14 cellular contexts compared by ENCODE assay signal in genomic region chr20:31685853-31686641, GRCh38. TPM values are rescaled to one million over a fixed set of nuclear protein-coding genes. Genes with fewer than 3 reads are reported as not detected.
DNase-seq lines count a peak whose midpoint lies in the region; ATAC-seq and TF ChIP-seq lines count a peak whose summit lies in the region.
"Had no signal": no experiment of that assay in that cellular context is flagged by ENCODE, and none has a peak within 500 bp of the region (broad histone marks: within the 10 kb centered on the region; RNA-seq: fewer than 3 reads in every experiment).

No MANE protein-coding gene starts in this region.

- H4K8ac ChIP-seq in mesenchymal stem cell (ENCODE audit: low read length) = no peak overlapping the region

- H3K4me1 ChIP-seq in mesenchymal stem cell (ENCODE audit: control insufficient read depth, insufficient read depth, low read depth, low read length) (peaks cover 26% of the 10 kb centered on the region), tibial artery (peaks cover 0 to 75% (median 25%) of the 10 kb centered on the region in 4 donors), colonic mucosa (no peaks in the 10 kb centered on the region)

- no peak overlapping the region for H3K23ac ChIP-seq in mesenchymal stem cell (ENCODE audit: low read length in 2 of 2)

- no peaks in the 10 kb centered on the region for H3K27me3 Mint-ChIP-seq in stimulated activated naive CD8-positive, alpha-beta T cell treated with anti-CD3 and anti-CD28 coated beads, Interleukin-15, Interleukin-2, amounts not matched to agents 100 ng/mL and 50 ng/mL, for 24 hours
- H3K27me3 Mint-ChIP-seq in activated CD4-positive, alpha-beta memory T cell treated with anti-CD3 and anti-CD28 coated beads, Interleukin-2, amount 10 ng/mL, durations not matched to agents 7 days and 5 days = no peaks in the 10 kb centered on the region

- H3K4ac ChIP-seq in mesenchymal stem cell (ENCODE audit: low read depth in 1 of 2, low read length in 2 of 2) = no peak overlapping the region

- intact Hi-C loops in tibial artery (cut with DNase I; ENCODE audit: low total_unique reads) (no loop called here), colonic mucosa (cut with DNase I) (no loop called here)

- 100% methylated on average over 1 of the region's 2 CpGs for WGBS in mesenchymal stem cell

- no peak for DNase-seq in stimulated activated naive CD8-positive, alpha-beta T cell treated with anti-CD3 and anti-CD28 coated beads, Interleukin-15, Interleukin-2, amounts not matched to agents 100 U/mL and 50 U/mL, for 24 hours
- no peak for DNase-seq in activated CD4-positive, alpha-beta memory T cell treated with anti-CD3 and anti-CD28 coated beads, Interleukin-2, amount 10 ng/mL, durations not matched to agents 7 days and 5 days
- DNase-seq in mesenchymal stem cell (no peak), tibial artery (no peak), NCI-H510A (lab: John Stamatoyannopoulos, UW) (no peak), DMS153 treated with DMSO at 0.1 percent for 48 hours (lab: John Stamatoyannopoulos, UW; ENCODE audit: unreplicated experiment) (no peak), colonic mucosa (no peak)
- DNase-seq: amniotic stem cell, NCI-H2227 treated with DMSO at 0.1 percent for 48 hours, SHP77 treated with DMSO at 0.1 percent for 48 hours had no signal

- peak overlapping the region; percentile 44 for H2AK5ac ChIP-seq in mesenchymal stem cell (ENCODE audit: low read length, severe bottlenecking)

- H3K36me3 Mint-ChIP-seq in stimulated activated naive CD8-positive, alpha-beta T cell treated with anti-CD3 and anti-CD28 coated beads, Interleukin-15, Interleukin-2, amounts not matched to agents 100 ng/mL and 50 ng/mL, for 24 hours (ENCODE audit: low read depth) = peaks cover 87% of the 10 kb centered on the region
- peaks cover 70% of the 10 kb centered on the region for H3K36me3 Mint-ChIP-seq in activated CD4-positive, alpha-beta memory T cell treated with anti-CD3 and anti-CD28 coated beads, Interleukin-2, amount 10 ng/mL, durations not matched to agents 7 days and 5 days (ENCODE audit: low read depth)

- no peak overlapping the region for H2BK12ac ChIP-seq in mesenchymal stem cell (ENCODE audit: low read length in 2 of 2)

- no peak overlapping the region for H2BK5ac ChIP-seq in mesenchymal stem cell (ENCODE audit: low read depth, low read length, poor library complexity, severe bottlenecking)

- H3K4me3 Mint-ChIP-seq in stimulated activated naive CD8-positive, alpha-beta T cell treated with anti-CD3 and anti-CD28 coated beads, Interleukin-15, Interleukin-2, amounts not matched to agents 100 ng/mL and 50 ng/mL, for 24 hours = no peak overlapping the region
- H3K4me3 Mint-ChIP-seq in activated CD4-positive, alpha-beta memory T cell treated with anti-CD3 and anti-CD28 coated beads, Interleukin-2, amount 10 ng/mL, durations not matched to agents 7 days and 5 days = no peak overlapping the region

- H3K9me3 ChIP-seq in mesenchymal stem cell (ENCODE audit: control insufficient read depth, low read length) (no peaks in the 10 kb centered on the region), tibial artery (no peaks in the 10 kb centered on the region), colonic mucosa (no peaks in the 10 kb centered on the region)
- H3K9me3 ChIP-seq: vagina had no signal

- H3K27me3 ChIP-seq in mesenchymal stem cell (ENCODE audit: control insufficient read depth in 1 of 2, insufficient read depth in 1 of 2, low read length in 2 of 2) = no peaks in the 10 kb centered on the region
- H3K27me3 ChIP-seq in tibial artery = no peaks in the 10 kb centered on the region
- no peaks in the 10 kb centered on the region for H3K27me3 ChIP-seq in colonic mucosa
- H3K27me3 ChIP-seq: vagina had no signal

- no peak overlapping the region for H3K14ac ChIP-seq in mesenchymal stem cell (ENCODE audit: low read length in 2 of 2)

- H3K9ac ChIP-seq in mesenchymal stem cell (ENCODE audit: low read length) = no peak overlapping the region
- peak overlapping the region in 1 of 2 donors; percentile 56 for H3K9ac ChIP-seq in colonic mucosa (ENCODE audit: low read depth in 2 of 2, low read length in 2 of 2)
- H3K9ac ChIP-seq: parathyroid adenoma had no signal

- H3K4me3 ChIP-seq in mesenchymal stem cell (ENCODE audit: insufficient read depth in 1 of 2, low read depth in 1 of 2, low read length in 2 of 2) (no peak overlapping the region), tibial artery (no peak overlapping the region), colonic mucosa (no peak overlapping the region)
- H3K4me3 ChIP-seq: vagina had no signal

- H3K27ac Mint-ChIP-seq in stimulated activated naive CD8-positive, alpha-beta T cell treated with anti-CD3 and anti-CD28 coated beads, Interleukin-15, Interleukin-2, amounts not matched to agents 100 ng/mL and 50 ng/mL, for 24 hours = peak overlapping the region; percentile 78
- H3K27ac Mint-ChIP-seq in activated CD4-positive, alpha-beta memory T cell treated with anti-CD3 and anti-CD28 coated beads, Interleukin-2, amount 10 ng/mL, durations not matched to agents 7 days and 5 days = peak overlapping the region; percentile 69

- H3K27ac ChIP-seq in mesenchymal stem cell (ENCODE audit: low read length, poor library complexity, severe bottlenecking) (peak overlapping the region; percentile 9), tibial artery (peak overlapping the region in 1 of 2 donors; percentile 27), colonic mucosa (no peak overlapping the region)
- H3K27ac ChIP-seq: C4-2B, parathyroid adenoma, vagina had no signal

- H3K18ac ChIP-seq in mesenchymal stem cell (ENCODE audit: low read depth in 1 of 2, low read length in 2 of 2) = no peak overlapping the region

- H3K79me1 ChIP-seq in mesenchymal stem cell (replicated peaks; ENCODE audit: low read length, poor library complexity, severe bottlenecking) = no peaks in the 10 kb centered on the region

- H3K4me2 ChIP-seq in mesenchymal stem cell (ENCODE audit: low read length, poor library complexity, severe bottlenecking) = no peak overlapping the region

- H2AFZ ChIP-seq in mesenchymal stem cell (ENCODE audit: low read depth, low read length) = no peak overlapping the region
- H2AFZ ChIP-seq: parathyroid adenoma had no signal

- no peak overlapping the region for H2BK15ac ChIP-seq in mesenchymal stem cell (ENCODE audit: low read depth, poor library complexity, severe bottlenecking)

- H3K36me3 ChIP-seq in mesenchymal stem cell (ENCODE audit: control insufficient read depth in 1 of 2, insufficient read depth in 2 of 2, low read depth in 1 of 2, low read length in 2 of 2) = peaks cover 51 to 83% of the 10 kb centered on the region in 2 experiments
- H3K36me3 ChIP-seq in tibial artery = peaks cover 0 to 31% (median 18%) of the 10 kb centered on the region in 3 donors
- H3K36me3 ChIP-seq in colonic mucosa = no peaks in the 10 kb centered on the region

- H3K9me3 Mint-ChIP-seq in stimulated activated naive CD8-positive, alpha-beta T cell treated with anti-CD3 and anti-CD28 coated beads, Interleukin-15, Interleukin-2, amounts not matched to agents 100 ng/mL and 50 ng/mL, for 24 hours = no peaks in the 10 kb centered on the region
- H3K9me3 Mint-ChIP-seq in activated CD4-positive, alpha-beta memory T cell treated with anti-CD3 and anti-CD28 coated beads, Interleukin-2, amount 10 ng/mL, durations not matched to agents 7 days and 5 days = no peaks in the 10 kb centered on the region

- H4K91ac ChIP-seq in mesenchymal stem cell (ENCODE audit: low read length) = no peak overlapping the region

- H3K4me1 Mint-ChIP-seq in stimulated activated naive CD8-positive, alpha-beta T cell treated with anti-CD3 and anti-CD28 coated beads, Interleukin-15, Interleukin-2, amounts not matched to agents 100 ng/mL and 50 ng/mL, for 24 hours (ENCODE audit: low read depth) = peaks cover 92% of the 10 kb centered on the region
- peaks cover 71% of the 10 kb centered on the region for H3K4me1 Mint-ChIP-seq in activated CD4-positive, alpha-beta memory T cell treated with anti-CD3 and anti-CD28 coated beads, Interleukin-2, amount 10 ng/mL, durations not matched to agents 7 days and 5 days

- POLR2A ChIA-PET in activated CD4-positive, alpha-beta memory T cell treated with anti-CD3 and anti-CD28 coated beads, Interleukin-2, amount 10 ng/mL, durations not matched to agents 7 days and 5 days (lab: Charles Lee) = interaction anchor here (1.8 to 6.7 kb wide), 6 partner anchors 10 to 37 kb away, joined by 8 to 67 read pairs (median 16); partner anchors contain the start of gene BCL2L1

- TF ChIP-seq CTCF in tibial artery (IDR thresholded peaks at IDR 0.05) (no peak), colonic mucosa (IDR thresholded peaks at IDR 0.05) (no peak)

- H2BK120ac ChIP-seq in mesenchymal stem cell (ENCODE audit: low read depth, low read length) = no peak overlapping the region

- CTCF ChIA-PET in activated CD4-positive, alpha-beta memory T cell treated with anti-CD3 and anti-CD28 coated beads, Interleukin-2, amount 10 ng/mL, durations not matched to agents 7 days and 5 days (lab: Charles Lee) = interaction anchor here (1.0 to 4.0 kb wide), 4 partner anchors 11 to 38 kb away, joined by 4 to 24 read pairs (median 20); no protein-coding TSS in a partner anchor

- ATAC-seq in stimulated activated naive CD8-positive, alpha-beta T cell treated with anti-CD3 and anti-CD28 coated beads, Interleukin-15, Interleukin-2, amounts not matched to agents 100 U/mL and 50 U/mL, for 24 hours = no peak

RNA-seq across cellular contexts. Expression of gene BCL2L1, which starts 36.6 kb away (rescaled TPM):
- 10 to 100 TPM; 67.7 to 72.5 TPM for total RNA-seq in activated CD4-positive, alpha-beta memory T cell treated with anti-CD3 and anti-CD28 coated beads, Interleukin-2, amount 10 ng/mL, durations not matched to agents 7 days and 5 days
- polyA plus RNA-seq in mesenchymal stem cell (2013, experiment 1 of 2) = 116 TPM
- polyA plus RNA-seq in mesenchymal stem cell (2013, experiment 2 of 2) = 114 TPM
- total RNA-seq in colonic mucosa = 10 to 100 TPM; 55.9 to 59.4 TPM

RNA-seq across cellular contexts. Expression of gene COX4I2, which starts 48.3 kb away (rescaled TPM):
- total RNA-seq in activated CD4-positive, alpha-beta memory T cell treated with anti-CD3 and anti-CD28 coated beads, Interleukin-2, amount 10 ng/mL, durations not matched to agents 7 days and 5 days = not detected
- not detected for polyA plus RNA-seq in mesenchymal stem cell (2013, experiment 1 of 2)
- not detected for polyA plus RNA-seq in mesenchymal stem cell (2013, experiment 2 of 2)
- under 1 TPM in 1 of 2 donors, not detected in 1; 0.52 TPM for total RNA-seq in colonic mucosa

RNA-seq across cellular contexts. Expression of gene TPX2, which starts 53.0 kb away (rescaled TPM):
- total RNA-seq in activated CD4-positive, alpha-beta memory T cell treated with anti-CD3 and anti-CD28 coated beads, Interleukin-2, amount 10 ng/mL, durations not matched to agents 7 days and 5 days = 100 to 1,000 TPM; 137 to 138 TPM
- 20.9 TPM for polyA plus RNA-seq in mesenchymal stem cell (2013, experiment 1 of 2)
- polyA plus RNA-seq in mesenchymal stem cell (2013, experiment 2 of 2) = 21.1 TPM
- 10 to 100 TPM; 21.8 to 74.5 TPM for total RNA-seq in colonic mucosa
